Comparison of ENCODE assay signal across 9 cellular contexts in genomic region chr7:134454277-134454676, GRCh38. TPM values are rescaled to one million over a fixed set of nuclear protein-coding genes. Genes with fewer than 3 reads are reported as not detected.
DNase-seq lines count a peak whose midpoint lies in the region; ATAC-seq and TF ChIP-seq lines count a peak whose summit lies in the region.
"Had no signal": no experiment of that assay in that cellular context is flagged by ENCODE, and none has a peak within 500 bp of the region (broad histone marks: within the 10 kb centered on the region; RNA-seq: fewer than 3 reads in every experiment).

No MANE protein-coding gene starts in this region.

- H3K27ac Mint-ChIP-seq in activated T-cell treated with anti-CD3 and anti-CD28 coated beads, Interleukin-2, amount 50 U/mL, for 72 hours, result peak overlapping the region; percentile 61
- H3K27ac Mint-ChIP-seq in T-helper 1 cell treated with Interleukin-12 subunit alpha and Interleukin-12 subunit beta and Interleukin-4 antibody, amounts not matched to agents 30 μg/mL and 1 μg/mL, for 36 hours, result peak overlapping the region; percentile 63
- H3K27ac Mint-ChIP-seq in stimulated activated naive B cell treated with anti-CD40 and anti-IgM and Interleukin-4, amounts not matched to agents 10 μg/mL and 1 μg/mL and 100 μg/mL, for 72 hours, result peak overlapping the region; percentile 21

- no peak overlapping the region for H3K4me3 ChIP-seq in fibroblast of mammary gland (ENCODE audit: control insufficient read depth, low read depth, low read length)

- H3K27me3 Mint-ChIP-seq in activated T-cell treated with anti-CD3 and anti-CD28 coated beads, Interleukin-2, amount 50 U/mL, for 72 hours (ENCODE audit: low read depth), result no peaks in the 10 kb centered on the region
- H3K27me3 Mint-ChIP-seq in T-helper 1 cell treated with Interleukin-12 subunit alpha and Interleukin-12 subunit beta and Interleukin-4 antibody, amounts not matched to agents 30 μg/mL and 1 μg/mL, for 36 hours (ENCODE audit: low read depth), result no peaks in the 10 kb centered on the region
- no peaks in the 10 kb centered on the region for H3K27me3 Mint-ChIP-seq in stimulated activated naive B cell treated with anti-CD40 and anti-IgM and Interleukin-4, amounts not matched to agents 10 μg/mL and 1 μg/mL and 100 μg/mL, for 72 hours

- no peaks in the 10 kb centered on the region for H3K9me3 Mint-ChIP-seq in activated T-cell treated with anti-CD3 and anti-CD28 coated beads, Interleukin-2, amount 50 U/mL, for 72 hours
- H3K9me3 Mint-ChIP-seq in T-helper 1 cell treated with Interleukin-12 subunit alpha and Interleukin-12 subunit beta and Interleukin-4 antibody, amounts not matched to agents 30 μg/mL and 1 μg/mL, for 36 hours, result no peaks in the 10 kb centered on the region
- no peaks in the 10 kb centered on the region for H3K9me3 Mint-ChIP-seq in stimulated activated naive B cell treated with anti-CD40 and anti-IgM and Interleukin-4, amounts not matched to agents 10 μg/mL and 1 μg/mL and 100 μg/mL, for 72 hours

- TF ChIP-seq CTCF in fibroblast of mammary gland (conservative IDR thresholded peaks at IDR 0.05; ENCODE audit: control insufficient read depth, insufficient read depth, low read depth, low read length), result no peak

- ATAC-seq in activated T-cell treated with anti-CD3 and anti-CD28 coated beads, Interleukin-2, amount 50 U/mL, for 72 hours (replicated peaks in 1 of 2), result no peak
- no peak for ATAC-seq in stimulated activated naive B cell treated with anti-CD40 and anti-IgM and Interleukin-4, amounts not matched to agents 10 μg/mL and 1 μg/mL and 100 μg/mL, for 72 hours (replicated peaks)
- ATAC-seq in HG03108 (IDR thresholded peaks at IDR 0.05; ENCODE audit: unreplicated experiment) (no peak), HG02588 (IDR thresholded peaks at IDR 0.05; ENCODE audit: unreplicated experiment) (no peak)
- ATAC-seq: activated CD4-positive, CD25-positive, alpha-beta regulatory T cell treated with anti-CD3 and anti-CD28 coated beads, Interleukin-2, amount 50 U/mL, for 24 hours had no signal

- DNase-seq in activated T-cell treated with anti-CD3 and anti-CD28 coated beads, Interleukin-2, amount 50 U/mL, for 72 hours, result no peak
- DNase-seq in activated T-cell treated with anti-CD3 and anti-CD28 coated beads for 4 hours, result no peak
- DNase-seq in fibroblast of mammary gland (ENCODE audit: low read depth), result peak; percentile 33
- no peak for DNase-seq in stimulated activated naive B cell treated with anti-CD40 and anti-IgM and Interleukin-4, amounts not matched to agents 10 μg/mL and 1 μg/mL and 100 μg/mL, for 72 hours
- no peak for DNase-seq in glomerular visceral epithelial cell (ENCODE audit: extremely low spot score)

- peaks cover 38% of the 10 kb centered on the region for H3K4me1 Mint-ChIP-seq in activated T-cell treated with anti-CD3 and anti-CD28 coated beads, Interleukin-2, amount 50 U/mL, for 72 hours (ENCODE audit: low read depth)
- H3K4me1 Mint-ChIP-seq in T-helper 1 cell treated with Interleukin-12 subunit alpha and Interleukin-12 subunit beta and Interleukin-4 antibody, amounts not matched to agents 30 μg/mL and 1 μg/mL, for 36 hours (ENCODE audit: low read depth), result peaks cover 38% of the 10 kb centered on the region
- peaks cover 27 to 53% of the 10 kb centered on the region in 2 donors for H3K4me1 Mint-ChIP-seq in stimulated activated naive B cell treated with anti-CD40 and anti-IgM and Interleukin-4, amounts not matched to agents 10 μg/mL and 1 μg/mL and 100 μg/mL, for 72 hours

- H3K4me3 Mint-ChIP-seq in activated T-cell treated with anti-CD3 and anti-CD28 coated beads, Interleukin-2, amount 50 U/mL, for 72 hours, result peak overlapping the region; percentile 21 to 66
- peak overlapping the region; percentile 53 for H3K4me3 Mint-ChIP-seq in T-helper 1 cell treated with Interleukin-12 subunit alpha and Interleukin-12 subunit beta and Interleukin-4 antibody, amounts not matched to agents 30 μg/mL and 1 μg/mL, for 36 hours
- H3K4me3 Mint-ChIP-seq in stimulated activated naive B cell treated with anti-CD40 and anti-IgM and Interleukin-4, amounts not matched to agents 10 μg/mL and 1 μg/mL and 100 μg/mL, for 72 hours, result no peak overlapping the region

- peaks cover 0 to 4% of the 10 kb centered on the region in 2 donors for H3K36me3 Mint-ChIP-seq in activated T-cell treated with anti-CD3 and anti-CD28 coated beads, Interleukin-2, amount 50 U/mL, for 72 hours (ENCODE audit: insufficient read depth in 2 of 2)
- H3K36me3 Mint-ChIP-seq in T-helper 1 cell treated with Interleukin-12 subunit alpha and Interleukin-12 subunit beta and Interleukin-4 antibody, amounts not matched to agents 30 μg/mL and 1 μg/mL, for 36 hours (ENCODE audit: low read depth), result peaks cover 32% of the 10 kb centered on the region
- H3K36me3 Mint-ChIP-seq in stimulated activated naive B cell treated with anti-CD40 and anti-IgM and Interleukin-4, amounts not matched to agents 10 μg/mL and 1 μg/mL and 100 μg/mL, for 72 hours, result peaks cover 19 to 42% of the 10 kb centered on the region in 2 donors

RNA-seq across cellular contexts. Expression of gene AKR1B1, which starts 4.6 kb away (rescaled TPM):
- 100 to 1,000 TPM in 1 of 2 donors, 10 to 100 TPM in 1; 95.1 to 117 TPM for total RNA-seq in activated T-cell treated with anti-CD3 and anti-CD28 coated beads, Interleukin-2, amount 50 U/mL, for 72 hours

Comparison
In these comparisons a context has a peak if more than half of its experiments do, and no peak if none do; other contexts are left out.
1. H3K4me3 Mint-ChIP-seq: peak in activated T-cell treated with anti-CD3 and anti-CD28 coated beads, Interleukin-2, amount 50 U/mL, for 72 hours (2 of 2) and T-helper 1 cell treated with Interleukin-12 subunit alpha and Interleukin-12 subunit beta and Interleukin-4 antibody, amounts not matched to agents 30 μg/mL and 1 μg/mL, for 36 hours (single experiment); none in stimulated activated naive B cell treated with anti-CD40 and anti-IgM and Interleukin-4, amounts not matched to agents 10 μg/mL and 1 μg/mL and 100 μg/mL, for 72 hours (0 of 2).
2. Peak in every context shown above with its lines, with median percentiles within 50 percentile points of each other: H3K27ac Mint-ChIP-seq.